In genomic region chr19:49758292-49758691, GRCh38 we compare ENCODE assay signal across 1 cellular context.
TF ChIP-seq lines count a peak whose summit lies in the region.

No MANE protein-coding gene starts in this region.

TF ChIP-seq in HepG2, 621 proteins besides CTCF, POLR2A, EP300 and RAD21:
- TF ChIP-seq SIX1 (CRISPR knock-in tag; IDR thresholded peaks at IDR 0.05; ENCODE audit: borderline replicate concordance) (no peak), ZNF550 (CRISPR knock-in tag; IDR thresholded peaks at IDR 0.05; ENCODE audit: borderline replicate concordance) (no peak), ZNF460 (CRISPR knock-in tag; IDR thresholded peaks at IDR 0.05; ENCODE audit: borderline replicate concordance) (0 out of 2 replicates have a peak, but pooled peaks have one; percentile 22), NFKBIZ (CRISPR knock-in tag; IDR thresholded peaks at IDR 0.05) (no peak), ZFYVE20 (CRISPR knock-in tag; IDR thresholded peaks at IDR 0.05; ENCODE audit: borderline replicate concordance, low read depth) (no peak), ZNF207 (IDR thresholded peaks at IDR 0.05; ENCODE audit: borderline replicate concordance) (no peak), TFDP2 (CRISPR knock-in tag; IDR thresholded peaks at IDR 0.05) (no peak), ZNF687 (CRISPR knock-in tag; IDR thresholded peaks at IDR 0.05) (0 out of 2 replicates have a peak, but pooled peaks have one; percentile 16), KDM2A (CRISPR knock-in tag; IDR thresholded peaks at IDR 0.05; ENCODE audit: borderline replicate concordance, low read depth) (no peak), ZNF530 (CRISPR knock-in tag; IDR thresholded peaks at IDR 0.05; ENCODE audit: low read depth) (no peak)
